ENCODE assay signal across 13 cellular contexts in genomic region chr17:42399948-42400843, GRCh38. TPM values are rescaled to one million over a fixed set of nuclear protein-coding genes. Genes with fewer than 3 reads are reported as not detected.
DNase-seq lines count a peak whose midpoint lies in the region; ATAC-seq, FAIRE-seq and TF ChIP-seq lines count a peak whose summit lies in the region.
"Had no signal": no experiment of that assay in that cellular context is flagged by ENCODE, and none has a peak within 500 bp of the region (broad histone marks: within the 10 kb centered on the region; RNA-seq: fewer than 3 reads in every experiment).

No MANE protein-coding gene starts in this region.

- no peak overlapping the region for H2AK5ac ChIP-seq in H1 (ENCODE audit: low read depth, low read length)

- H3K4me2 ChIP-seq in H1 (ENCODE audit: insufficient read depth in 1 of 2, low read depth in 2 of 2, low read length in 2 of 2), result peak overlapping the region in 1 of 2 experiments; percentile 41; a peak in 1 of 4 replicates

- H2BK5ac ChIP-seq in H1 (ENCODE audit: low read depth, low read length), result peak overlapping the region; percentile 22; the same call in 1 of the 2 replicates

- no peak overlapping the region for H3K9ac ChIP-seq in H1 (replicated peaks in 1 of 4; ENCODE audit: extremely low read depth in 1 of 4, low read depth in 3 of 4, low read length in 3 of 4)

- peaks cover 0 to 8% (median 4%) of the 10 kb centered on the region in 4 experiments; a peak in 3 of 8 replicates for H3K36me3 ChIP-seq in H1 (ENCODE audit: control insufficient read depth in 2 of 4, insufficient read depth in 4 of 4, low read length in 3 of 4)

- H3K56ac ChIP-seq in H1 (replicated peaks; ENCODE audit: insufficient read length, low read depth, low read length), result no peak overlapping the region

- 0 out of 2 replicates have a peak overlapping the region, but pooled peaks have one; percentile 46 for H2BK15ac ChIP-seq in H1 (ENCODE audit: low read length)

- no peak for ATAC-seq in HG03196 (IDR thresholded peaks at IDR 0.05; ENCODE audit: unreplicated experiment)

- H3K23ac ChIP-seq in H1 (ENCODE audit: insufficient read length), result no peak overlapping the region

- no peaks in the 10 kb centered on the region for H3K9me3 ChIP-seq in H1 (ENCODE audit: insufficient read depth in 2 of 2, low read depth in 1 of 2, low read length in 1 of 2)
- H3K9me3 ChIP-seq: testis had no signal

- no peak overlapping the region for H3K4me3 ChIP-seq in H1 (ENCODE audit: extremely low read depth in 1 of 4, insufficient read depth in 2 of 4, low read depth in 3 of 4, low read length in 4 of 4)
- H3K4me3 ChIP-seq: testis had no signal

- TF ChIP-seq POLR2A in H1 (IDR thresholded peaks at IDR 0.05; ENCODE audit: control extremely low read depth in 1 of 2, low read depth in 2 of 2, low read length in 2 of 2), result no peak

- H3K4me3 Mint-ChIP-seq in T-helper 2 cell treated with Interferon-gamma antibody and Interleukin-4, amounts not matched to agents 5 μg/mL and 100 μg/mL, for 36 hours, result peak overlapping the region; percentile 29
- H3K4me3 Mint-ChIP-seq in progenitor cell of endocrine pancreas (ENCODE audit: low read depth), result no peak overlapping the region
- H3K4me3 Mint-ChIP-seq: activated B cell treated with CpG ODN at 0.5 μM for 24 hours had no signal

- no peak overlapping the region for H3K27ac Mint-ChIP-seq in T-helper 2 cell treated with Interferon-gamma antibody and Interleukin-4, amounts not matched to agents 5 μg/mL and 100 μg/mL, for 36 hours
- peak overlapping the region; percentile 19 for H3K27ac Mint-ChIP-seq in progenitor cell of endocrine pancreas
- H3K27ac Mint-ChIP-seq: activated B cell treated with CpG ODN at 0.5 μM for 24 hours had no signal

- H3K4me1 Mint-ChIP-seq in T-helper 2 cell treated with Interferon-gamma antibody and Interleukin-4, amounts not matched to agents 5 μg/mL and 100 μg/mL, for 36 hours (ENCODE audit: low read depth), result peaks cover 19% of the 10 kb centered on the region
- peaks cover 8% of the 10 kb centered on the region for H3K4me1 Mint-ChIP-seq in progenitor cell of endocrine pancreas (ENCODE audit: low read depth)
- H3K4me1 Mint-ChIP-seq: activated B cell treated with CpG ODN at 0.5 μM for 24 hours had no signal

- POLR2A ChIA-PET in H1 (lab: Charles Lee; ENCODE audit: partially characterized antibody), result interaction anchor here (0.6 to 5.3 kb wide), 10 partner anchors 12 to 695 kb away, joined by 3 to 33 read pairs (median 3); partner anchors contain the start of genes CAVIN1 and STAT3

- CTCF ChIA-PET in H1 (lab: Charles Lee; ENCODE audit: partially characterized antibody), result interaction anchor here (0.8 to 23.6 kb wide), 5 partner anchors 9 to 293 kb away, joined by 3 to 542 read pairs (median 3); no protein-coding TSS in a partner anchor

- no peak overlapping the region for H4K91ac ChIP-seq in H1 (replicated peaks; ENCODE audit: insufficient read length, low read length)

- no peak overlapping the region for H3K4ac ChIP-seq in H1 (replicated peaks; ENCODE audit: insufficient read length, low read depth, low read length)

- H3K27me3 Mint-ChIP-seq in T-helper 2 cell treated with Interferon-gamma antibody and Interleukin-4, amounts not matched to agents 5 μg/mL and 100 μg/mL, for 36 hours (ENCODE audit: low read depth), result no peaks in the 10 kb centered on the region
- H3K27me3 Mint-ChIP-seq in progenitor cell of endocrine pancreas, result peaks cover 27% of the 10 kb centered on the region

- H2BK120ac ChIP-seq in H1 (replicated peaks; ENCODE audit: low read depth, low read length), result peak overlapping the region; percentile 91

- TF ChIP-seq RAD21 in H1 (IDR thresholded peaks at IDR 0.05 in 1 of 2, conservative IDR thresholded peaks at IDR 0.05 in 1 of 2; ENCODE audit: low read depth in 2 of 2, low read length in 2 of 2), result no peak

- H3K14ac ChIP-seq in H1 (ENCODE audit: insufficient read length), result no peak overlapping the region

- no peaks in the 10 kb centered on the region for H3K79me1 ChIP-seq in H1 (ENCODE audit: low read depth, low read length)

- peak overlapping the region; percentile 45 for H4K5ac ChIP-seq in H1 (ENCODE audit: insufficient read length, low read depth, low read length)

- FAIRE-seq in H1 (lab: Jason Lieb, UNC), result no peak
- FAIRE-seq: A204.1 had no signal

- peak overlapping the region; percentile 17 for H3K18ac ChIP-seq in H1 (ENCODE audit: extremely low read depth, low read length)

- H3K79me2 ChIP-seq in H1 (ENCODE audit: control insufficient read depth in 1 of 2, insufficient read depth in 2 of 2, low read length in 2 of 2), result no peaks in the 10 kb centered on the region

- TF ChIP-seq EP300 in H1 (IDR thresholded peaks at IDR 0.05; ENCODE audit: borderline replicate concordance in 1 of 2, low read depth in 2 of 2, low read length in 2 of 2), result no peak

- peak overlapping the region; percentile 21; the same call in 1 of the 2 replicates for H3K27ac ChIP-seq in H1 (ENCODE audit: low read depth, low read length)
- H3K27ac ChIP-seq: testis had no signal

- TF ChIP-seq CTCF in H1 (IDR thresholded peaks at IDR 0.05; ENCODE audit: control extremely low read depth in 1 of 3, insufficient read depth in 1 of 3, low read depth in 1 of 3, low read length in 3 of 3) (no peak), progenitor cell of endocrine pancreas (IDR thresholded peaks at IDR 0.05; ENCODE audit: unreplicated experiment) (no peak)

- H2BK20ac ChIP-seq in H1 (ENCODE audit: low read length), result peak overlapping the region; percentile 72; the same call in 1 of the 2 replicates

- 75% methylated on average over 6 of the region's 6 CpGs; no CpG with 5 or more reads in 1 of the 2 experiments for WGBS in H1 (ENCODE audit: extremely low coverage in 1 of 2, insufficient coverage in 1 of 2, insufficient read length in 1 of 2, insufficient replicate concordance in 2 of 2, low coverage in 1 of 2, low lambda C conversion rate in 2 of 2, missing lambda C conversion rate in 1 of 2), 2 experiments

- no peak overlapping the region for H2AFZ ChIP-seq in H1 (ENCODE audit: low read length)

- peaks cover 5 to 23% (median 12%) of the 10 kb centered on the region in 4 experiments for H3K4me1 ChIP-seq in H1 (replicated peaks in 1 of 4; ENCODE audit: control insufficient read depth in 3 of 4, insufficient read depth in 4 of 4, low read length in 3 of 4)

- no peak for DNase-seq in T-helper 2 cell treated with Interferon-gamma antibody and Interleukin-4, amounts not matched to agents 5 μg/mL and 100 μg/mL, for 36 hours (ENCODE audit: low spot score)
- no peak for DNase-seq in T-helper 2 cell
- DNase-seq in NCI-H82 (lab: John Stamatoyannopoulos, UW), result peak; percentile 55
- DNase-seq in H1 (ENCODE audit: low read depth in 1 of 2, low spot score in 2 of 2), result no peak
- DNase-seq in progenitor cell of endocrine pancreas (ENCODE audit: low spot score, unreplicated experiment), result no peak
- no peak for DNase-seq in hepatic stellate cell (ENCODE audit: low spot score)
- no peak for DNase-seq in AG08395 (ENCODE audit: low spot score)
- DNase-seq: activated B cell treated with CpG ODN at 0.5 μM for 24 hours, activated gamma-delta T cell treated with Interleukin-2 at 50 U/mL for 16 hours, SHP77, testis had no signal

- H3K9me3 Mint-ChIP-seq in T-helper 2 cell treated with Interferon-gamma antibody and Interleukin-4, amounts not matched to agents 5 μg/mL and 100 μg/mL, for 36 hours, result no peaks in the 10 kb centered on the region
- no peaks in the 10 kb centered on the region for H3K9me3 Mint-ChIP-seq in progenitor cell of endocrine pancreas (ENCODE audit: low read depth)
- H3K9me3 Mint-ChIP-seq: activated B cell treated with CpG ODN at 0.5 μM for 24 hours had no signal

- no peak overlapping the region; the same call in 1 of the 2 replicates for H4K8ac ChIP-seq in H1 (ENCODE audit: extremely low read depth, insufficient read depth, low read length)

- no peaks in the 10 kb centered on the region for H3K36me3 Mint-ChIP-seq in T-helper 2 cell treated with Interferon-gamma antibody and Interleukin-4, amounts not matched to agents 5 μg/mL and 100 μg/mL, for 36 hours (ENCODE audit: low read depth)
- H3K36me3 Mint-ChIP-seq in progenitor cell of endocrine pancreas (ENCODE audit: insufficient read depth), result no peaks in the 10 kb centered on the region

- no peaks in the 10 kb centered on the region for H3K27me3 ChIP-seq in H1 (replicated peaks in 1 of 4; ENCODE audit: control insufficient read depth in 3 of 4, extremely low read depth in 1 of 4, insufficient read depth in 3 of 4, low read length in 3 of 4)
- H3K27me3 ChIP-seq: testis had no signal

- H2BK12ac ChIP-seq in H1 (ENCODE audit: low read depth, low read length), result peak overlapping the region; percentile 30; the same call in 1 of the 2 replicates

- no peaks in the 10 kb centered on the region for H3K23me2 ChIP-seq in H1 (ENCODE audit: low read depth, low read length)

- H4K20me1 ChIP-seq in H1 (replicated peaks in 1 of 2; ENCODE audit: control insufficient read depth in 1 of 2, insufficient read depth in 2 of 2, low read length in 2 of 2), result no peaks in the 10 kb centered on the region

RNA-seq across cellular contexts. Expression of gene STAT3, which starts 12.0 kb away (rescaled TPM):
- 94.1 and 94.3 TPM in 2 replicates for total RNA-seq in H1 (2021; fragmentation: NEBNext Ultra II Directional; extraction: Animal tissue kit (Norgen Biotek cat#: 25700))
- polyA plus RNA-seq in H1 (2011; rRNA removed), result 38.4 and 41.2 TPM in 2 replicates
- 48.0 TPM for polyA plus RNA-seq in H1 (2011; cell fraction: cytosol; rRNA removed)
- polyA plus RNA-seq in H1 (2011; cell fraction: nucleus; rRNA removed), result 73.3 TPM
- polyA plus RNA-seq in H1 (2012, experiment 1 of 2), result 62.3 to 80.8 TPM (median 72.6 TPM) in 4 replicates
- polyA plus RNA-seq in H1 (2012, experiment 2 of 2), result 32.2 TPM
- 41.7 TPM for polyA plus RNA-seq in H1 (2013, experiment 1 of 2)
- polyA plus RNA-seq in H1 (2013, experiment 2 of 2), result 37.9 TPM
- polyA minus RNA-seq in H1 (2011; rRNA and poly(A)+ RNA removed), result 86.0 and 92.4 TPM in 2 replicates
- polyA minus RNA-seq in H1 (2011; cell fraction: cytosol; rRNA and poly(A)+ RNA removed), result 59.6 TPM
- polyA minus RNA-seq in H1 (2011; cell fraction: nucleus; rRNA and poly(A)+ RNA removed), result 60.0 TPM
- total RNA-seq in progenitor cell of endocrine pancreas, result 41.2 and 42.2 TPM in 2 replicates

RNA-seq across cellular contexts. Expression of gene CAVIN1, which starts 22.9 kb away (rescaled TPM):
- 41.6 and 43.5 TPM in 2 replicates for total RNA-seq in H1 (2021; fragmentation: NEBNext Ultra II Directional; extraction: Animal tissue kit (Norgen Biotek cat#: 25700))
- polyA plus RNA-seq in H1 (2011; rRNA removed), result 16.2 and 22.6 TPM in 2 replicates
- polyA plus RNA-seq in H1 (2011; cell fraction: cytosol; rRNA removed), result 25.9 TPM
- 16.1 TPM for polyA plus RNA-seq in H1 (2011; cell fraction: nucleus; rRNA removed)
- polyA plus RNA-seq in H1 (2012, experiment 1 of 2), result 28.3 to 38.2 TPM (median 33.3 TPM) in 4 replicates
- polyA plus RNA-seq in H1 (2012, experiment 2 of 2), result 30.3 TPM
- polyA plus RNA-seq in H1 (2013, experiment 1 of 2), result 17.7 TPM
- 18.4 TPM for polyA plus RNA-seq in H1 (2013, experiment 2 of 2)
- polyA minus RNA-seq in H1 (2011; rRNA and poly(A)+ RNA removed), result 8.8 and 10.6 TPM in 2 replicates
- polyA minus RNA-seq in H1 (2011; cell fraction: cytosol; rRNA and poly(A)+ RNA removed), result 22.9 TPM
- polyA minus RNA-seq in H1 (2011; cell fraction: nucleus; rRNA and poly(A)+ RNA removed), result 6.8 TPM
- 1.1 and 1.8 TPM in 2 replicates for total RNA-seq in progenitor cell of endocrine pancreas

RNA-seq across cellular contexts. Expression of gene ATP6V0A1, which starts 58.5 kb away (rescaled TPM):
- total RNA-seq in H1 (2021; fragmentation: NEBNext Ultra II Directional; extraction: Animal tissue kit (Norgen Biotek cat#: 25700)), result 55.3 and 57.3 TPM in 2 replicates
- 63.4 and 77.4 TPM in 2 replicates for polyA plus RNA-seq in H1 (2011; rRNA removed)
- 46.8 TPM for polyA plus RNA-seq in H1 (2011; cell fraction: cytosol; rRNA removed)
- polyA plus RNA-seq in H1 (2011; cell fraction: nucleus; rRNA removed), result 157 TPM
- polyA plus RNA-seq in H1 (2012, experiment 1 of 2), result 38.3 to 56.3 TPM (median 50.1 TPM) in 4 replicates
- 35.9 TPM for polyA plus RNA-seq in H1 (2012, experiment 2 of 2)
- 56.4 TPM for polyA plus RNA-seq in H1 (2013, experiment 1 of 2)
- 50.9 TPM for polyA plus RNA-seq in H1 (2013, experiment 2 of 2)
- 135 and 172 TPM in 2 replicates for polyA minus RNA-seq in H1 (2011; rRNA and poly(A)+ RNA removed)
- 33.5 TPM for polyA minus RNA-seq in H1 (2011; cell fraction: cytosol; rRNA and poly(A)+ RNA removed)
- 90.2 TPM for polyA minus RNA-seq in H1 (2011; cell fraction: nucleus; rRNA and poly(A)+ RNA removed)
- total RNA-seq in progenitor cell of endocrine pancreas, result 86.3 and 90.5 TPM in 2 replicates

Comparison
In these comparisons a context has a peak if more than half of its experiments do, and no peak if none do; other contexts are left out.
1. RNA of gene CAVIN1, which starts 22.9 kb away (total RNA-seq): 41.6 to 43.5 TPM in H1; 1.1 to 1.8 TPM in progenitor cell of endocrine pancreas; every median in the first group is over 10 times any median in the second.